In genomic region chr17:77286391-77286640, GRCh38 we compare ENCODE assay signal across 9 cellular contexts.
DNase-seq lines count a peak whose midpoint lies in the region; ATAC-seq and TF ChIP-seq lines count a peak whose summit lies in the region.
"Had no signal": no experiment of that assay in that cellular context is flagged by ENCODE, and none has a peak within 500 bp of the region (broad histone marks: within the 10 kb centered on the region; RNA-seq: fewer than 3 reads in every experiment).

No MANE protein-coding gene starts in this region.

- H3K4me3 ChIP-seq in PC-3 (ENCODE audit: low read length): peak overlapping the region; percentile 58
- peak overlapping the region in 1 of 2 donors; percentile 7 for H3K4me3 ChIP-seq in muscle layer of duodenum (ENCODE audit: low read depth in 1 of 2, low read length in 2 of 2)
- H3K4me3 ChIP-seq: dorsolateral prefrontal cortex had no signal

- H3K9me2 ChIP-seq in PC-3 (replicated peaks; ENCODE audit: low read length): no peaks in the 10 kb centered on the region

- H3K27ac ChIP-seq in PC-3 (ENCODE audit: low read length) (peak overlapping the region; percentile 96), muscle layer of duodenum (ENCODE audit: low read length) (peak overlapping the region; percentile 78)

- peaks cover 28% of the 10 kb centered on the region for H4K20me1 ChIP-seq in PC-3 (ENCODE audit: low read length)

- peak overlapping the region; percentile 84 for H3K4me2 ChIP-seq in PC-3 (ENCODE audit: low read length)

- H3K27ac Mint-ChIP-seq in chondrocyte (ENCODE audit: unreplicated experiment): peak overlapping the region; percentile 98
- H3K27ac Mint-ChIP-seq in type B pancreatic cell: peak overlapping the region; percentile 92
- no peak overlapping the region for H3K27ac Mint-ChIP-seq in activated naive CD4-positive, alpha-beta T cell treated with anti-CD3 and anti-CD28 coated beads, Interleukin-2, amount 10 ng/mL, durations not matched to agents 7 days and 5 days
- H3K27ac Mint-ChIP-seq: stimulated activated memory B cell treated with anti-CD40 and anti-IgM and Interleukin-4, amounts not matched to agents 10 μg/mL and 1 μg/mL and 100 μg/mL, for 72 hours had no signal

- peaks cover 72% of the 10 kb centered on the region for H3K4me1 Mint-ChIP-seq in chondrocyte (ENCODE audit: low read depth)
- peaks cover 38% of the 10 kb centered on the region for H3K4me1 Mint-ChIP-seq in type B pancreatic cell (ENCODE audit: unreplicated experiment)
- H3K4me1 Mint-ChIP-seq in activated naive CD4-positive, alpha-beta T cell treated with anti-CD3 and anti-CD28 coated beads, Interleukin-2, amount 10 ng/mL, durations not matched to agents 7 days and 5 days: peaks cover 14% of the 10 kb centered on the region

- TF ChIP-seq CTCF in PC-3 (conservative IDR thresholded peaks at IDR 0.05; ENCODE audit: low read depth, low read length) (no peak), chondrocyte (IDR thresholded peaks at IDR 0.05) (no peak), type B pancreatic cell (conservative IDR thresholded peaks at IDR 0.05) (no peak)

- CTCF ChIA-PET in PC-3 (lab: Charles Lee): interaction anchor here (1.9 kb wide), 1 partner anchor 31 kb away, joined by 14 read pairs; no protein-coding TSS in a partner anchor
- CTCF ChIA-PET in activated naive CD4-positive, alpha-beta T cell treated with anti-CD3 and anti-CD28 coated beads, Interleukin-2, amount 10 ng/mL, durations not matched to agents 7 days and 5 days (lab: Charles Lee): no interaction called here

- H3K36me3 ChIP-seq in PC-3 (ENCODE audit: low read depth, low read length): peaks cover 13% of the 10 kb centered on the region
- no peaks in the 10 kb centered on the region for H3K36me3 ChIP-seq in muscle layer of duodenum (ENCODE audit: control insufficient read depth in 1 of 2, insufficient read depth in 2 of 2, low read length in 2 of 2)

- no peaks in the 10 kb centered on the region for H3K9me3 ChIP-seq in PC-3 (ENCODE audit: low read length)
- H3K9me3 ChIP-seq in muscle layer of duodenum (ENCODE audit: control insufficient read depth in 1 of 2, low read length in 2 of 2): no peaks in the 10 kb centered on the region

- intact Hi-C loops in PC-3 (cut with micrococcal nuclease): loop anchor here (1.0 to 10.0 kb wide), 4 partner anchors 31 to 552 kb away; partner anchors contain the start of genes MFSD11 and SRSF2

- no TSS peak for BruUV-seq in PC-3 (replicated peaks; lab: Mats Ljungman, UMichigan)

- no peak overlapping the region for H2AFZ ChIP-seq in PC-3 (ENCODE audit: low read length)

- no peak for DNase-seq in PC-3
- no peak for DNase-seq in chondrocyte (ENCODE audit: low spot score)
- DNase-seq in type B pancreatic cell (ENCODE audit: extremely low spot score, unreplicated experiment): no peak
- no peak for DNase-seq in OCI-M1 (lab: John Stamatoyannopoulos, UW)
- DNase-seq in activated naive CD4-positive, alpha-beta T cell treated with anti-CD3 and anti-CD28 coated beads, Interleukin-2, amount 10 ng/mL, durations not matched to agents 7 days and 5 days: no peak

- POLR2A ChIA-PET in PC-3 (lab: Charles Lee; ENCODE audit: unreplicated experiment): interaction anchor here (0.5 to 3.8 kb wide), 11 partner anchors 15 to 1214 kb away, joined by 3 to 141 read pairs (median 5); partner anchors contain the start of genes SEC14L1 and SRP68

- H3K27me3 ChIP-seq in PC-3 (ENCODE audit: low read length) (no peaks in the 10 kb centered on the region), muscle layer of duodenum (ENCODE audit: low read depth, low read length) (no peaks in the 10 kb centered on the region)

- peaks cover 86% of the 10 kb centered on the region for H3K79me2 ChIP-seq in PC-3 (ENCODE audit: low read length)

- H3K4me1 ChIP-seq in PC-3 (ENCODE audit: insufficient read depth, low read length): peaks cover 75% of the 10 kb centered on the region
- peaks cover 0 to 9% of the 10 kb centered on the region in 2 donors for H3K4me1 ChIP-seq in muscle layer of duodenum (ENCODE audit: control insufficient read depth in 1 of 2, insufficient read depth in 2 of 2, low read length in 2 of 2)

- no peak for ATAC-seq in PC-3
- ATAC-seq in GM18907 (IDR thresholded peaks at IDR 0.05; ENCODE audit: unreplicated experiment): no peak
- ATAC-seq: stimulated activated memory B cell treated with anti-CD40 and anti-IgM and Interleukin-4, amounts not matched to agents 10 μg/mL and 1 μg/mL and 100 μg/mL, for 72 hours had no signal

- H3K36me3 Mint-ChIP-seq in chondrocyte (ENCODE audit: low read depth) (no peaks in the 10 kb centered on the region), type B pancreatic cell (no peaks in the 10 kb centered on the region)
- no peaks in the 10 kb centered on the region for H3K36me3 Mint-ChIP-seq in activated naive CD4-positive, alpha-beta T cell treated with anti-CD3 and anti-CD28 coated beads, Interleukin-2, amount 10 ng/mL, durations not matched to agents 7 days and 5 days

- H3F3A ChIP-seq in PC-3 (ENCODE audit: low read length, unreplicated experiment): peaks cover 29% of the 10 kb centered on the region

- no peak overlapping the region for H3K4me3 Mint-ChIP-seq in chondrocyte (ENCODE audit: unreplicated experiment)
- H3K4me3 Mint-ChIP-seq in type B pancreatic cell: peak overlapping the region; percentile 75
- H3K4me3 Mint-ChIP-seq in activated naive CD4-positive, alpha-beta T cell treated with anti-CD3 and anti-CD28 coated beads, Interleukin-2, amount 10 ng/mL, durations not matched to agents 7 days and 5 days: no peak overlapping the region

- H3K27me3 Mint-ChIP-seq in chondrocyte (ENCODE audit: low read depth): no peaks in the 10 kb centered on the region
- peaks cover 18% of the 10 kb centered on the region for H3K27me3 Mint-ChIP-seq in type B pancreatic cell
- peaks cover 57% of the 10 kb centered on the region for H3K27me3 Mint-ChIP-seq in activated naive CD4-positive, alpha-beta T cell treated with anti-CD3 and anti-CD28 coated beads, Interleukin-2, amount 10 ng/mL, durations not matched to agents 7 days and 5 days
- H3K27me3 Mint-ChIP-seq: stimulated activated memory B cell treated with anti-CD40 and anti-IgM and Interleukin-4, amounts not matched to agents 10 μg/mL and 1 μg/mL and 100 μg/mL, for 72 hours had no signal

- H3K9me3 Mint-ChIP-seq in chondrocyte (ENCODE audit: low read depth) (no peaks in the 10 kb centered on the region), type B pancreatic cell (no peaks in the 10 kb centered on the region)
- H3K9me3 Mint-ChIP-seq in activated naive CD4-positive, alpha-beta T cell treated with anti-CD3 and anti-CD28 coated beads, Interleukin-2, amount 10 ng/mL, durations not matched to agents 7 days and 5 days: no peaks in the 10 kb centered on the region
- H3K9me3 Mint-ChIP-seq: stimulated activated memory B cell treated with anti-CD40 and anti-IgM and Interleukin-4, amounts not matched to agents 10 μg/mL and 1 μg/mL and 100 μg/mL, for 72 hours had no signal

- H3K9ac ChIP-seq in PC-3 (ENCODE audit: low read length): peak overlapping the region; percentile 94
